Comparison of ENCODE assay signal across 1 cellular context in the genomic region with DNA sequence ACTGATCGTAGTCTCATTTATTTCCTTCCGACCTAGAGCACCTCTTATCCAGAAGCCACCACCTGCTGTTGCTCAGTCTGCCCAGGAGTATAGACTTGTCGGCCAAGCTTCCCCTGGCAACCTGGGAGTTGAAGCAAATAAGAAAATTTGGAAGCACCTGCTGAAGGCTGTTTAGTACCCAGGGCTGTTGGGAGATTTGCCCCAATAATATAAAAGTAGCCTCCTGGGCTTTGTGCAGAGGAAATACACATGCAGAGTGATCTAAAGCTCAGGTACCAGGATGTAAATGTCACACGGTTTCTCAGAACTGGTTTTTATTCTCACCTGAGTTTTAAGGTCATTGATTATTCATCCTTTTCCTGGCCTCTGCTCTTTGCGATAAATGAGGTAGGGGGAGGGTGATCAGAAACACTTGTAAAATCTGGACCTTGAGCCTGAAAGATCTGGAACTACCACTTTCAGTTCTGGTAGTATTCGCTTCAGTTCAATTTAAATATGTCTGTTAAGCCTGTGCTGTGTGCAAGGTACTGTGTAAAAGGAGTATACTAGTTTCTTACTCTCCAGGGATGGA.
TF ChIP-seq lines count a peak whose summit lies in the region.

No MANE protein-coding gene starts in this region.

TF ChIP-seq in HepG2, 621 proteins besides CTCF, POLR2A, EP300 and RAD21 (continued from another document):
- TF ChIP-seq, protein P1, sequence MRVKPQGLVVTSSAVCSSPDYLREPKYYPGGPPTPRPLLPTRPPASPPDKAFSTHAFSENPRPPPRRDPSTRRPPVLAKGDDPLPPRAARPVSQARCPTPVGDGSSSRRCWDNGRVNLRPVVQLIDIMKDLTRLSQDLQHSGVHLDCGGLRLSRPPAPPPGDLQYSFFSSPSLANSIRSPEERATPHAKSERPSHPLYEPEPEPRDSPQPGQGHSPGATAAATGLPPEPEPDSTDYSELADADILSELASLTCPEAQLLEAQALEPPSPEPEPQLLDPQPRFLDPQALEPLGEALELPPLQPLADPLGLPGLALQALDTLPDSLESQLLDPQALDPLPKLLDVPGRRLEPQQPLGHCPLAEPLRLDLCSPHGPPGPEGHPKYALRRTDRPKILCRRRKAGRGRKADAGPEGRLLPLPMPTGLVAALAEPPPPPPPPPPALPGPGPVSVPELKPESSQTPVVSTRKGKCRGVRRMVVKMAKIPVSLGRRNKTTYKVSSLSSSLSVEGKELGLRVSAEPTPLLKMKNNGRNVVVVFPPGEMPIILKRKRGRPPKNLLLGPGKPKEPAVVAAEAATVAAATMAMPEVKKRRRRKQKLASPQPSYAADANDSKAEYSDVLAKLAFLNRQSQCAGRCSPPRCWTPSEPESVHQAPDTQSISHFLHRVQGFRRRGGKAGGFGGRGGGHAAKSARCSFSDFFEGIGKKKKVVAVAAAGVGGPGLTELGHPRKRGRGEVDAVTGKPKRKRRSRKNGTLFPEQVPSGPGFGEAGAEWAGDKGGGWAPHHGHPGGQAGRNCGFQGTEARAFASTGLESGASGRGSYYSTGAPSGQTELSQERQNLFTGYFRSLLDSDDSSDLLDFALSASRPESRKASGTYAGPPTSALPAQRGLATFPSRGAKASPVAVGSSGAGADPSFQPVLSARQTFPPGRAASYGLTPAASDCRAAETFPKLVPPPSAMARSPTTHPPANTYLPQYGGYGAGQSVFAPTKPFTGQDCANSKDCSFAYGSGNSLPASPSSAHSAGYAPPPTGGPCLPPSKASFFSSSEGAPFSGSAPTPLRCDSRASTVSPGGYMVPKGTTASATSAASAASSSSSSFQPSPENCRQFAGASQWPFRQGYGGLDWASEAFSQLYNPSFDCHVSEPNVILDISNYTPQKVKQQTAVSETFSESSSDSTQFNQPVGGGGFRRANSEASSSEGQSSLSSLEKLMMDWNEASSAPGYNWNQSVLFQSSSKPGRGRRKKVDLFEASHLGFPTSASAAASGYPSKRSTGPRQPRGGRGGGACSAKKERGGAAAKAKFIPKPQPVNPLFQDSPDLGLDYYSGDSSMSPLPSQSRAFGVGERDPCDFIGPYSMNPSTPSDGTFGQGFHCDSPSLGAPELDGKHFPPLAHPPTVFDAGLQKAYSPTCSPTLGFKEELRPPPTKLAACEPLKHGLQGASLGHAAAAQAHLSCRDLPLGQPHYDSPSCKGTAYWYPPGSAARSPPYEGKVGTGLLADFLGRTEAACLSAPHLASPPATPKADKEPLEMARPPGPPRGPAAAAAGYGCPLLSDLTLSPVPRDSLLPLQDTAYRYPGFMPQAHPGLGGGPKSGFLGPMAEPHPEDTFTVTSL (CRISPR knock-in tag; IDR thresholded peaks at IDR 0.05; ENCODE audit: borderline replicate concordance): peak; percentile 37; the same call in 1 of the 2 replicates
- TF ChIP-seq, protein P2, sequence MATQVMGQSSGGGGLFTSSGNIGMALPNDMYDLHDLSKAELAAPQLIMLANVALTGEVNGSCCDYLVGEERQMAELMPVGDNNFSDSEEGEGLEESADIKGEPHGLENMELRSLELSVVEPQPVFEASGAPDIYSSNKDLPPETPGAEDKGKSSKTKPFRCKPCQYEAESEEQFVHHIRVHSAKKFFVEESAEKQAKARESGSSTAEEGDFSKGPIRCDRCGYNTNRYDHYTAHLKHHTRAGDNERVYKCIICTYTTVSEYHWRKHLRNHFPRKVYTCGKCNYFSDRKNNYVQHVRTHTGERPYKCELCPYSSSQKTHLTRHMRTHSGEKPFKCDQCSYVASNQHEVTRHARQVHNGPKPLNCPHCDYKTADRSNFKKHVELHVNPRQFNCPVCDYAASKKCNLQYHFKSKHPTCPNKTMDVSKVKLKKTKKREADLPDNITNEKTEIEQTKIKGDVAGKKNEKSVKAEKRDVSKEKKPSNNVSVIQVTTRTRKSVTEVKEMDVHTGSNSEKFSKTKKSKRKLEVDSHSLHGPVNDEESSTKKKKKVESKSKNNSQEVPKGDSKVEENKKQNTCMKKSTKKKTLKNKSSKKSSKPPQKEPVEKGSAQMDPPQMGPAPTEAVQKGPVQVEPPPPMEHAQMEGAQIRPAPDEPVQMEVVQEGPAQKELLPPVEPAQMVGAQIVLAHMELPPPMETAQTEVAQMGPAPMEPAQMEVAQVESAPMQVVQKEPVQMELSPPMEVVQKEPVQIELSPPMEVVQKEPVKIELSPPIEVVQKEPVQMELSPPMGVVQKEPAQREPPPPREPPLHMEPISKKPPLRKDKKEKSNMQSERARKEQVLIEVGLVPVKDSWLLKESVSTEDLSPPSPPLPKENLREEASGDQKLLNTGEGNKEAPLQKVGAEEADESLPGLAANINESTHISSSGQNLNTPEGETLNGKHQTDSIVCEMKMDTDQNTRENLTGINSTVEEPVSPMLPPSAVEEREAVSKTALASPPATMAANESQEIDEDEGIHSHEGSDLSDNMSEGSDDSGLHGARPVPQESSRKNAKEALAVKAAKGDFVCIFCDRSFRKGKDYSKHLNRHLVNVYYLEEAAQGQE (IDR thresholded peaks at IDR 0.05; ENCODE audit: borderline replicate concordance in 1 of 2, low read depth in 1 of 2, low read length in 2 of 2): 0 out of 4 replicates have a peak, but pooled peaks of 1 of the 2 experiments have one; percentile 3
- TF ChIP-seq TBX2 (CRISPR knock-in tag; IDR thresholded peaks at IDR 0.05; ENCODE audit: borderline replicate concordance) (no peak), ZNF136 (CRISPR knock-in tag; IDR thresholded peaks at IDR 0.05; ENCODE audit: low read depth) (0 out of 2 replicates have a peak, but pooled peaks have one; percentile 62), TMF1 (CRISPR knock-in tag; IDR thresholded peaks at IDR 0.05; ENCODE audit: low read depth) (no peak), ZNF761 (CRISPR knock-in tag; conservative IDR thresholded peaks at IDR 0.05) (no peak), GLI4 (CRISPR knock-in tag; IDR thresholded peaks at IDR 0.05; ENCODE audit: borderline replicate concordance) (0 out of 2 replicates have a peak, but pooled peaks have one; percentile 11), ZNF816 (CRISPR knock-in tag; IDR thresholded peaks at IDR 0.05; ENCODE audit: borderline replicate concordance) (peak; percentile 65), ZNF337 (CRISPR knock-in tag; IDR thresholded peaks at IDR 0.05; ENCODE audit: borderline replicate concordance, low read depth) (0 out of 2 replicates have a peak, but pooled peaks have one; percentile 1), POLR2AphosphoS2 (IDR thresholded peaks at IDR 0.05; ENCODE audit: low read depth, low read length) (0 out of 2 replicates have a peak, but pooled peaks have one; percentile 13), FOXA3 (CRISPR knock-in tag; IDR thresholded peaks at IDR 0.05) (0 out of 2 replicates have a peak, but pooled peaks have one; percentile 5), FOXC1 (CRISPR knock-in tag; IDR thresholded peaks at IDR 0.05; ENCODE audit: borderline replicate concordance) (0 out of 2 replicates have a peak, but pooled peaks have one; percentile 9), ZSCAN25 (CRISPR knock-in tag; IDR thresholded peaks at IDR 0.05) (0 out of 2 replicates have a peak, but pooled peaks have one; percentile 38), BORCS8-MEF2B (CRISPR knock-in tag; IDR thresholded peaks at IDR 0.05) (0 out of 2 replicates have a peak, but pooled peaks have one; percentile 6), ZFP82 (CRISPR knock-in tag; IDR thresholded peaks at IDR 0.05; ENCODE audit: borderline replicate concordance) (0 out of 2 replicates have a peak, but pooled peaks have one; percentile 64), FOXM1 (CRISPR knock-in tag; IDR thresholded peaks at IDR 0.05) (no peak)
- TF ChIP-seq, protein P3, sequence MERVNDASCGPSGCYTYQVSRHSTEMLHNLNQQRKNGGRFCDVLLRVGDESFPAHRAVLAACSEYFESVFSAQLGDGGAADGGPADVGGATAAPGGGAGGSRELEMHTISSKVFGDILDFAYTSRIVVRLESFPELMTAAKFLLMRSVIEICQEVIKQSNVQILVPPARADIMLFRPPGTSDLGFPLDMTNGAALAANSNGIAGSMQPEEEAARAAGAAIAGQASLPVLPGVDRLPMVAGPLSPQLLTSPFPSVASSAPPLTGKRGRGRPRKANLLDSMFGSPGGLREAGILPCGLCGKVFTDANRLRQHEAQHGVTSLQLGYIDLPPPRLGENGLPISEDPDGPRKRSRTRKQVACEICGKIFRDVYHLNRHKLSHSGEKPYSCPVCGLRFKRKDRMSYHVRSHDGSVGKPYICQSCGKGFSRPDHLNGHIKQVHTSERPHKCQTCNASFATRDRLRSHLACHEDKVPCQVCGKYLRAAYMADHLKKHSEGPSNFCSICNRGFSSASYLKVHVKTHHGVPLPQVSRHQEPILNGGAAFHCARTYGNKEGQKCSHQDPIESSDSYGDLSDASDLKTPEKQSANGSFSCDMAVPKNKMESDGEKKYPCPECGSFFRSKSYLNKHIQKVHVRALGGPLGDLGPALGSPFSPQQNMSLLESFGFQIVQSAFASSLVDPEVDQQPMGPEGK (CRISPR knock-in tag; IDR thresholded peaks at IDR 0.05): 0 out of 2 replicates have a peak, but pooled peaks have one; percentile 7
- TF ChIP-seq, protein P4, sequence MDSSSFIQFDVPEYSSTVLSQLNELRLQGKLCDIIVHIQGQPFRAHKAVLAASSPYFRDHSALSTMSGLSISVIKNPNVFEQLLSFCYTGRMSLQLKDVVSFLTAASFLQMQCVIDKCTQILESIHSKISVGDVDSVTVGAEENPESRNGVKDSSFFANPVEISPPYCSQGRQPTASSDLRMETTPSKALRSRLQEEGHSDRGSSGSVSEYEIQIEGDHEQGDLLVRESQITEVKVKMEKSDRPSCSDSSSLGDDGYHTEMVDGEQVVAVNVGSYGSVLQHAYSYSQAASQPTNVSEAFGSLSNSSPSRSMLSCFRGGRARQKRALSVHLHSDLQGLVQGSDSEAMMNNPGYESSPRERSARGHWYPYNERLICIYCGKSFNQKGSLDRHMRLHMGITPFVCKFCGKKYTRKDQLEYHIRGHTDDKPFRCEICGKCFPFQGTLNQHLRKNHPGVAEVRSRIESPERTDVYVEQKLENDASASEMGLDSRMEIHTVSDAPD (CRISPR knock-in tag; IDR thresholded peaks at IDR 0.05): 0 out of 2 replicates have a peak, but pooled peaks have one; percentile 11
- TF ChIP-seq, protein P5, sequence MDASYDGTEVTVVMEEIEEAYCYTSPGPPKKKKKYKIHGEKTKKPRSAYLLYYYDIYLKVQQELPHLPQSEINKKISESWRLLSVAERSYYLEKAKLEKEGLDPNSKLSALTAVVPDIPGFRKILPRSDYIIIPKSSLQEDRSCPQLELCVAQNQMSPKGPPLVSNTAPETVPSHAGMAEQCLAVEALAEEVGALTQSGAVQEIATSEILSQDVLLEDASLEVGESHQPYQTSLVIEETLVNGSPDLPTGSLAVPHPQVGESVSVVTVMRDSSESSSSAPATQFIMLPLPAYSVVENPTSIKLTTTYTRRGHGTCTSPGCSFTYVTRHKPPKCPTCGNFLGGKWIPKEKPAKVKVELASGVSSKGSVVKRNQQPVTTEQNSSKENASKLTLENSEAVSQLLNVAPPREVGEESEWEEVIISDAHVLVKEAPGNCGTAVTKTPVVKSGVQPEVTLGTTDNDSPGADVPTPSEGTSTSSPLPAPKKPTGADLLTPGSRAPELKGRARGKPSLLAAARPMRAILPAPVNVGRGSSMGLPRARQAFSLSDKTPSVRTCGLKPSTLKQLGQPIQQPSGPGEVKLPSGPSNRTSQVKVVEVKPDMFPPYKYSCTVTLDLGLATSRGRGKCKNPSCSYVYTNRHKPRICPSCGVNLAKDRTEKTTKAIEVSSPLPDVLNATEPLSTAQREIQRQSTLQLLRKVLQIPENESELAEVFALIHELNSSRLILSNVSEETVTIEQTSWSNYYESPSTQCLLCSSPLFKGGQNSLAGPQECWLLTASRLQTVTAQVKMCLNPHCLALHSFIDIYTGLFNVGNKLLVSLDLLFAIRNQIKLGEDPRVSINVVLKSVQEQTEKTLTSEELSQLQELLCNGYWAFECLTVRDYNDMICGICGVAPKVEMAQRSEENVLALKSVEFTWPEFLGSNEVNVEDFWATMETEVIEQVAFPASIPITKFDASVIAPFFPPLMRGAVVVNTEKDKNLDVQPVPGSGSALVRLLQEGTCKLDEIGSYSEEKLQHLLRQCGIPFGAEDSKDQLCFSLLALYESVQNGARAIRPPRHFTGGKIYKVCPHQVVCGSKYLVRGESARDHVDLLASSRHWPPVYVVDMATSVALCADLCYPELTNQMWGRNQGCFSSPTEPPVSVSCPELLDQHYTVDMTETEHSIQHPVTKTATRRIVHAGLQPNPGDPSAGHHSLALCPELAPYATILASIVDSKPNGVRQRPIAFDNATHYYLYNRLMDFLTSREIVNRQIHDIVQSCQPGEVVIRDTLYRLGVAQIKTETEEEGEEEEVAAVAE (CRISPR knock-in tag; IDR thresholded peaks at IDR 0.05; ENCODE audit: borderline replicate concordance): 0 out of 2 replicates have a peak, but pooled peaks have one; percentile 25
TF ChIP-seq in HepG2: peak in this region for 19.
